In the genomic region with DNA sequence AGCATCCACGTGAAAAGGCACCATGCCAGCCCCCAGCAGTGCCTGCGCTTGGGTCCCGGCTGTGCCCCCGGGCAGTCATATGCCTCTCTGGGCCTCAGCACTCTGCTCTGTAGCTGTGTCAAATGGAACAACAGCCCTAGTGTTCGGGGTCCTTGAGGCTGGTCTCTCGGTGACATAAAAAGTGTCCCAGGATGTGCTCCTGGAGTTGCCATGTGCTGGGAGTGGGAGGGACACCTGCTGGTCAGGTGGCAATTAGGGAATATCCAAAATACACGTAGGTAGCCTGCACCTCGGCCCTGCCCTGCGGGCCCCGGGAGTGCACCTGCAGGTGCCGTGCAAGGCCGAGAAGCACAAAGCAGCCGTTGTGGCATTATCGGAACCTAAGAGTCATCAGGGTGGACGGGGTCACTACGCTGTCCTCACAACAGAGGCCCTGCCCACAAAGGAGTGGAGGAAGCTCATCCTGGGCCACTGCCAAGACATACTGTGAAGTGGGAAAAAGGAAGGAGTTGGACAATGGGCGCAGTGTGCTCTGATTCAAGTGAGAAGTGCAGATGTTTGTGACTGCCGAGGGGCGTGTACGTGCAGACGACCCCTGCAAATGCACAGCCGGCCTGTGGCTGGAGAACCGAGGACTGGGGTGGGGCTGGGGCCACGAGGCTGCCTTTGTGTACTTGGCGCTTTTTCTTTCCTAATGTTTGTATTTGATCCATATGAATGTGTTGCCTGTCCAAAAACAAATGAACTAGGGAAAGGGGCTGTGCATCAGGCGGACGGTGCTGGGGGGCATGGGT, we compare ENCODE assay signal across 12 cellular contexts. TPM values are rescaled to one million over a fixed set of nuclear protein-coding genes. Genes with fewer than 3 reads are reported as not detected.
DNase-seq lines count a peak whose midpoint lies in the region; TF ChIP-seq lines count a peak whose summit lies in the region.
"Had no signal": no experiment of that assay in that cellular context is flagged by ENCODE, and none has a peak within 500 bp of the region (broad histone marks: within the 10 kb centered on the region; RNA-seq: fewer than 3 reads in every experiment).

No MANE protein-coding gene starts in this region.

- no peaks in the 10 kb centered on the region for H3K9me2 ChIP-seq in PC-9 (ENCODE audit: insufficient read depth)

- TF ChIP-seq CTCF in PC-9 (conservative IDR thresholded peaks at IDR 0.05) (no peak), fibroblast of pulmonary artery (IDR thresholded peaks at IDR 0.05; ENCODE audit: low read length, missing control alignments) (no peak), GM10248 (IDR thresholded peaks at IDR 0.05; ENCODE audit: control extremely low read depth, extremely low read depth, low read depth, missing control alignments) (no peak)

- H3K4me1 ChIP-seq in PC-9 (replicated peaks; ENCODE audit: insufficient read depth) = no peaks in the 10 kb centered on the region

- DNase-seq in DMS79 (lab: John Stamatoyannopoulos, UW) (peak; percentile 48), PC-9 (peak; percentile 56 to 83), fibroblast of pulmonary artery (ENCODE audit: low read depth) (peak; percentile 50), occipital lobe (lab: John Stamatoyannopoulos, UW) (peak; percentile 42), GM10248 (ENCODE audit: extremely low spot score) (no peak), DMS 273 (lab: John Stamatoyannopoulos, UW; ENCODE audit: unreplicated experiment) (no peak), NCI-H2107 treated with DMSO at 0.1 percent for 48 hours (lab: John Stamatoyannopoulos, UW; ENCODE audit: unreplicated experiment) (no peak), MV-4-11 (lab: John Stamatoyannopoulos, UW) (no peak)
- DNase-seq: activated gamma-delta T cell treated with Interleukin-2 at 50 U/mL for 16 hours, kidney glomerular epithelial cell, NCI-H524 had no signal

- CTCF ChIA-PET in PC-9 (lab: Charles Lee) (interaction anchor here (0.7 to 1.5 kb wide), 3 partner anchors 43 to 156 kb away, joined by 3 to 14 read pairs (median 4); no protein-coding TSS in a partner anchor), GM10248 (lab: Yijun Ruan, JAX) (interaction anchor here (0.7 to 1.8 kb wide), 4 partner anchors 15 to 142 kb away, joined by 3 to 8 read pairs (median 4); no protein-coding TSS in a partner anchor)

- intact Hi-C loops in PC-9 (cut with micrococcal nuclease; ENCODE audit: unreplicated experiment) = loop anchor here (2.0 to 5.0 kb wide), 2 partner anchors 44 to 150 kb away; no protein-coding TSS in a partner anchor

- no peaks in the 10 kb centered on the region for H3K9me3 ChIP-seq in PC-9 (ENCODE audit: insufficient read depth, low read depth)

- no peaks in the 10 kb centered on the region for H3K79me2 ChIP-seq in PC-9 (ENCODE audit: low read depth)

- no peaks in the 10 kb centered on the region for H3K27me3 ChIP-seq in PC-9 (ENCODE audit: insufficient read depth, low read depth)

- H3F3A ChIP-seq in PC-9 (ENCODE audit: insufficient read depth, low read depth) = peaks cover 45% of the 10 kb centered on the region

- POLR2A ChIA-PET in PC-9 (lab: Charles Lee; ENCODE audit: unreplicated experiment) = interaction anchor here (0.7 to 1.0 kb wide), 3 partner anchors 96 to 362 kb away, joined by 3 to 7 read pairs (median 4); no protein-coding TSS in a partner anchor
- POLR2A ChIA-PET in GM10248 (lab: Yijun Ruan, JAX) = no interaction called here

- no TSS peak for BruUV-seq in PC-9 (replicated peaks; lab: Mats Ljungman, UMichigan)

- no peak overlapping the region for H3K4me2 ChIP-seq in PC-9
- H3K4me2 ChIP-seq: smooth muscle cell had no signal

- H3K4me3 ChIP-seq in PC-9 = no peak overlapping the region
- no peak overlapping the region for H3K4me3 ChIP-seq in fibroblast of pulmonary artery (replicated peaks; ENCODE audit: low read depth, low read length)
- H3K4me3 ChIP-seq: smooth muscle cell had no signal

- H3K27ac ChIP-seq in PC-9 = no peak overlapping the region

- H2AFZ ChIP-seq in PC-9 = no peak overlapping the region

- peaks cover 30% of the 10 kb centered on the region for H4K20me1 ChIP-seq in PC-9 (ENCODE audit: insufficient read depth)

- 0 out of 2 replicates have a peak, but pooled peaks cover 17% of the 10 kb centered on the region for H3K36me3 ChIP-seq in PC-9 (ENCODE audit: low read depth)

RNA-seq across cellular contexts. Expression of gene SLCO4A1, which starts 24.6 kb away (rescaled TPM):
- total RNA-seq in PC-9 (2021) = 14.1 and 19.3 TPM in 2 replicates
- total RNA-seq in occipital lobe = 1.6 TPM

RNA-seq across cellular contexts. Expression of gene NTSR1, which starts 41.7 kb away (rescaled TPM):
- total RNA-seq in PC-9 (2021) = 0.98 and 1.3 TPM in 2 replicates
- 6.7 TPM for total RNA-seq in occipital lobe

Comparison
In these comparisons a context has a peak if more than half of its experiments do, and no peak if none do; other contexts are left out.
1. DNase-seq: peak in DMS79 (single experiment), PC-9 (2 of 2), fibroblast of pulmonary artery (single experiment) and occipital lobe (single experiment); none in GM10248 (single experiment), DMS 273 (single experiment), NCI-H2107 treated with DMSO at 0.1 percent for 48 hours (single experiment) and MV-4-11 (single experiment).